12 cellular contexts compared by ENCODE assay signal in the genomic region with DNA sequence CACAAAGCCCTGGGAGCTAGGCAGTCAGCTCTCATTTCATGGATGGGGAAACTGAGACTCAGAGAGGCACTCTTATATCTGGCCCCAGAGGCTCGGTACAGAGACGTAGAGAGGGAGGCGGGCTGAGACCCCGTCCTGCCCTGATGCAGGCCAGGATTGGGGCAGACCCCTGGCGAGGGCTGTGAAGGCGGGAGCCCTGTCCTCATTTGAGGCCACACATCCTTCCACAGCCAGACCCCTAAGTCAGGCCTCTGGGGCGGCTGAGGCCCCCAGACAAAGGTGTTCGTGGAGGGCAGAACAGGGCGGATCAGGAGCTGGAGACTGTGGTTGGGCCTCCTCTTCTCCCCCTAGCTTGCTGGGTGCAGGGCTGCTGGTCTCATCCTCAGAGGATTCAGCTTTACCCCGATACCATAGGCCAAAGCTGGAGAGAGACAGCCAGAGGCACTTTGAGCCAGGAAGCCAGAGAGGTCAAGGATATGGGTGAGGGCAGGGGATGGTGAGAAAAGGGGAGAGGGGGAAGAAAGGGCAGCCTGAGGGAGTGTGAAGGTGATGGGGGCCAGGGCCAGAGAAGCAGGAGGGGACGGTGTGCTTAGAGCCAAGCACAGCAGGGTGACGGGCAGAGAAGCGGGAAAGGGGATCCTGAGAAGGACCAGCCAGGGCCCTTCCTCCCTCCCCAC. TPM values are rescaled to one million over a fixed set of nuclear protein-coding genes. Genes with fewer than 3 reads are reported as not detected.
DNase-seq lines count a peak whose midpoint lies in the region; ATAC-seq and TF ChIP-seq lines count a peak whose summit lies in the region.
"Had no signal": no experiment of that assay in that cellular context is flagged by ENCODE, and none has a peak within 500 bp of the region (broad histone marks: within the 10 kb centered on the region; RNA-seq: fewer than 3 reads in every experiment).

No MANE protein-coding gene starts in this region.

- peaks cover 3% of the 10 kb centered on the region for H3K36me3 Mint-ChIP-seq in T-helper 1 cell treated with Interleukin-12 subunit alpha and Interleukin-12 subunit beta and Interleukin-4 antibody, amounts not matched to agents 30 μg/mL and 1 μg/mL, for 36 hours (ENCODE audit: low read depth)
- peaks cover 8% of the 10 kb centered on the region for H3K36me3 Mint-ChIP-seq in WTC11
- peaks cover 23% of the 10 kb centered on the region for H3K36me3 Mint-ChIP-seq in stimulated activated effector memory CD8-positive, alpha-beta T cell treated with anti-CD3 and anti-CD28 coated beads, Interleukin-12 subunit alpha, Interleukin-12 subunit beta, amount 100 ng/mL, for 72 hours

- no peaks in the 10 kb centered on the region for H3K27me3 ChIP-seq in left lung
- H3K27me3 ChIP-seq: SJSA1 had no signal

- H3K4me1 ChIP-seq in left lung, result peaks cover 36 to 78% of the 10 kb centered on the region in 2 donors

- ATAC-seq in WTC11 (no peak), left lung (no peak)
- no peak for ATAC-seq in stimulated activated effector memory CD8-positive, alpha-beta T cell treated with anti-CD3 and anti-CD28 coated beads, Interleukin-12 subunit alpha, Interleukin-12 subunit beta, amount 100 ng/mL, for 72 hours

- CTCF ChIA-PET in WTC11 (lab: Charles Lee), result interaction anchor here (1.0 to 7.2 kb wide), 3 partner anchors 18 to 113 kb away, joined by 3 to 133 read pairs (median 40); a partner anchor contains a TSS

- peak overlapping the region; percentile 77 for H3K27ac Mint-ChIP-seq in T-helper 1 cell treated with Interleukin-12 subunit alpha and Interleukin-12 subunit beta and Interleukin-4 antibody, amounts not matched to agents 30 μg/mL and 1 μg/mL, for 36 hours
- H3K27ac Mint-ChIP-seq in WTC11, result no peak overlapping the region
- peak overlapping the region; percentile 60 for H3K27ac Mint-ChIP-seq in stimulated activated effector memory CD8-positive, alpha-beta T cell treated with anti-CD3 and anti-CD28 coated beads, Interleukin-12 subunit alpha, Interleukin-12 subunit beta, amount 100 ng/mL, for 72 hours

- no peak for DNase-seq in T-helper 1 cell
- no peak for DNase-seq in WTC11 (ENCODE audit: low spot score)
- peak in 1 of 2 donors; percentile 76 for DNase-seq in left lung
- DNase-seq in stimulated activated effector memory CD8-positive, alpha-beta T cell treated with anti-CD3 and anti-CD28 coated beads, Interleukin-12 subunit alpha, Interleukin-12 subunit beta, amount 100 ng/mL, for 72 hours (ENCODE audit: low spot score in 2 of 2), result no peak
- no peak for DNase-seq in activated CD8-positive, alpha-beta memory T cell treated with anti-CD3 and anti-CD28 coated beads for 24 hours
- DNase-seq in T-helper 9 cell, result no peak
- DNase-seq in stimulated activated CD4-positive, alpha-beta T cell treated with anti-CD3 and anti-CD28 coated beads, Interleukin-4, amount 100 ng/mL, for 1 hour, result no peak
- DNase-seq: NCI-H187 treated with DMSO at 0.1 percent for 48 hours had no signal

- POLR2A ChIA-PET in WTC11 (lab: Charles Lee), result interaction anchor here (0.6 to 1.0 kb wide), 3 partner anchors 13 to 71 kb away, joined by 3 read pairs; no protein-coding TSS in a partner anchor

- H3K4me3 ChIP-seq in left lung, result peak overlapping the region in 1 of 2 donors; percentile 55
- H3K4me3 ChIP-seq: SJSA1 had no signal

- H3K27me3 Mint-ChIP-seq in T-helper 1 cell treated with Interleukin-12 subunit alpha and Interleukin-12 subunit beta and Interleukin-4 antibody, amounts not matched to agents 30 μg/mL and 1 μg/mL, for 36 hours (ENCODE audit: low read depth), result no peaks in the 10 kb centered on the region
- peaks cover 6% of the 10 kb centered on the region for H3K27me3 Mint-ChIP-seq in WTC11 (ENCODE audit: low read depth)

- peaks cover 24% of the 10 kb centered on the region for H3K4me1 Mint-ChIP-seq in T-helper 1 cell treated with Interleukin-12 subunit alpha and Interleukin-12 subunit beta and Interleukin-4 antibody, amounts not matched to agents 30 μg/mL and 1 μg/mL, for 36 hours (ENCODE audit: low read depth)
- peaks cover 32% of the 10 kb centered on the region for H3K4me1 Mint-ChIP-seq in WTC11
- peaks cover 41% of the 10 kb centered on the region for H3K4me1 Mint-ChIP-seq in stimulated activated effector memory CD8-positive, alpha-beta T cell treated with anti-CD3 and anti-CD28 coated beads, Interleukin-12 subunit alpha, Interleukin-12 subunit beta, amount 100 ng/mL, for 72 hours

- peak overlapping the region; percentile 83 to 98 for H3K27ac ChIP-seq in left lung
- H3K27ac ChIP-seq: 22Rv1, SJSA1, thoracic aorta had no signal

- H3K9me3 Mint-ChIP-seq in T-helper 1 cell treated with Interleukin-12 subunit alpha and Interleukin-12 subunit beta and Interleukin-4 antibody, amounts not matched to agents 30 μg/mL and 1 μg/mL, for 36 hours, result no peaks in the 10 kb centered on the region
- no peaks in the 10 kb centered on the region for H3K9me3 Mint-ChIP-seq in WTC11
- no peaks in the 10 kb centered on the region for H3K9me3 Mint-ChIP-seq in stimulated activated effector memory CD8-positive, alpha-beta T cell treated with anti-CD3 and anti-CD28 coated beads, Interleukin-12 subunit alpha, Interleukin-12 subunit beta, amount 100 ng/mL, for 72 hours

- intact Hi-C loops in left lung (cut with DNase I), result no loop called here

- TF ChIP-seq CTCF in WTC11 (IDR thresholded peaks at IDR 0.05), result no peak
- TF ChIP-seq CTCF in left lung (IDR thresholded peaks at IDR 0.05), result no peak

- H3K9me3 ChIP-seq in left lung, result no peaks in the 10 kb centered on the region
- H3K9me3 ChIP-seq: thoracic aorta had no signal

- H3K36me3 ChIP-seq in left lung, result peaks cover 0 to 13% of the 10 kb centered on the region in 2 donors

- peak overlapping the region; percentile 54 for H3K4me3 Mint-ChIP-seq in T-helper 1 cell treated with Interleukin-12 subunit alpha and Interleukin-12 subunit beta and Interleukin-4 antibody, amounts not matched to agents 30 μg/mL and 1 μg/mL, for 36 hours
- H3K4me3 Mint-ChIP-seq in WTC11, result no peak overlapping the region
- peak overlapping the region; percentile 82 for H3K4me3 Mint-ChIP-seq in stimulated activated effector memory CD8-positive, alpha-beta T cell treated with anti-CD3 and anti-CD28 coated beads, Interleukin-12 subunit alpha, Interleukin-12 subunit beta, amount 100 ng/mL, for 72 hours

TF ChIP-seq in WTC11, 78 proteins besides CTCF, POLR2A, EP300 and RAD21:
- TF ChIP-seq, protein P1, sequence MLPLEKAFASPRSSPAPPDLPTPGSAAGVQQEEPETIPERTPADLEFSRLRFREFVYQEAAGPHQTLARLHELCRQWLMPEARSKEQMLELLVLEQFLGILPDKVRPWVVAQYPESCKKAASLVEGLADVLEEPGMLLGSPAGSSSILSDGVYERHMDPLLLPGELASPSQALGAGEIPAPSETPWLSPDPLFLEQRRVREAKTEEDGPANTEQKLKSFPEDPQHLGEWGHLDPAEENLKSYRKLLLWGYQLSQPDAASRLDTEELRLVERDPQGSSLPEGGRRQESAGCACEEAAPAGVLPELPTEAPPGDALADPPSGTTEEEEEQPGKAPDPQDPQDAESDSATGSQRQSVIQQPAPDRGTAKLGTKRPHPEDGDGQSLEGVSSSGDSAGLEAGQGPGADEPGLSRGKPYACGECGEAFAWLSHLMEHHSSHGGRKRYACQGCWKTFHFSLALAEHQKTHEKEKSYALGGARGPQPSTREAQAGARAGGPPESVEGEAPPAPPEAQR (CRISPR knock-in tag; IDR thresholded peaks at IDR 0.05), result no peak
- no peak for TF ChIP-seq FOXK1 (CRISPR knock-in tag; IDR thresholded peaks at IDR 0.05)
- TF ChIP-seq, protein P2, sequence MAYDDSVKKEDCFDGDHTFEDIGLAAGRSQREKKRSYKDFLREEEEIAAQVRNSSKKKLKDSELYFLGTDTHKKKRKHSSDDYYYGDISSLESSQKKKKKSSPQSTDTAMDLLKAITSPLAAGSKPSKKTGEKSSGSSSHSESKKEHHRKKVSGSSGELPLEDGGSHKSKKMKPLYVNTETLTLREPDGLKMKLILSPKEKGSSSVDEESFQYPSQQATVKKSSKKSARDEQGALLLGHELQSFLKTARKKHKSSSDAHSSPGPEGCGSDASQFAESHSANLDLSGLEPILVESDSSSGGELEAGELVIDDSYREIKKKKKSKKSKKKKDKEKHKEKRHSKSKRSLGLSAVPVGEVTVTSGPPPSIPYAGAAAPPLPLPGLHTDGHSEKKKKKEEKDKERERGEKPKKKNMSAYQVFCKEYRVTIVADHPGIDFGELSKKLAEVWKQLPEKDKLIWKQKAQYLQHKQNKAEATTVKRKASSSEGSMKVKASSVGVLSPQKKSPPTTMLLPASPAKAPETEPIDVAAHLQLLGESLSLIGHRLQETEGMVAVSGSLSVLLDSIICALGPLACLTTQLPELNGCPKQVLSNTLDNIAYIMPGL (CRISPR knock-in tag; IDR thresholded peaks at IDR 0.05), result 0 out of 2 replicates have a peak, but pooled peaks have one; percentile 20

RNA-seq across cellular contexts. Expression of a gene that starts 0.8 kb away (rescaled TPM):
- 3.7 to 5.4 TPM (median 4.9 TPM) in 3 replicates for total RNA-seq in WTC11 (2021)
- total RNA-seq in left lung, result 10 to 100 TPM; 24.8 to 33.0 TPM

RNA-seq across cellular contexts. Expression of a gene that starts 3.3 kb away (rescaled TPM):
- total RNA-seq in WTC11 (2021) (10.2 to 13.8 TPM (median 11.7 TPM) in 3 replicates), left lung (10 to 100 TPM; 21.2 to 34.7 TPM)

RNA-seq across cellular contexts. Expression of a gene that starts 17.7 kb away (rescaled TPM):
- total RNA-seq in WTC11 (2021) (10.3 to 11.6 TPM (median 11.0 TPM) in 3 replicates), left lung (10 to 100 TPM; 53.1 to 87.9 TPM)

RNA-seq across cellular contexts. Expression of a gene that starts 38.3 kb away (rescaled TPM):
- total RNA-seq in WTC11 (2021) (323 to 388 TPM (median 328 TPM) in 3 replicates), left lung (100 to 1,000 TPM; 230 to 268 TPM)
